8 cellular contexts compared by ENCODE assay signal in genomic region chrX:14029425-14030247, GRCh38. TPM values are rescaled to one million over a fixed set of nuclear protein-coding genes. Genes with fewer than 3 reads are reported as not detected.
DNase-seq lines count a peak whose midpoint lies in the region; ATAC-seq, FAIRE-seq and TF ChIP-seq lines count a peak whose summit lies in the region.

A gene with protein sequence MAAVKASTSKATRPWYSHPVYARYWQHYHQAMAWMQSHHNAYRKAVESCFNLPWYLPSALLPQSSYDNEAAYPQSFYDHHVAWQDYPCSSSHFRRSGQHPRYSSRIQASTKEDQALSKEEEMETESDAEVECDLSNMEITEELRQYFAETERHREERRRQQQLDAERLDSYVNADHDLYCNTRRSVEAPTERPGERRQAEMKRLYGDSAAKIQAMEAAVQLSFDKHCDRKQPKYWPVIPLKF (minus strand): TSS chrX:14029892. CDS start chrX:14021478, 8,414 bp downstream.

- no TSS peak for BruUV-seq in HepG2 (replicated peaks; lab: Mats Ljungman, UMichigan)

- under 1% methylated on average over 8 of the region's 71 CpGs for WGBS in HepG2 (ENCODE audit: low lambda C conversion rate)

- POLR2A ChIA-PET in HepG2 (lab: Yijun Ruan, JAX), result interaction anchor here (1.0 to 2.1 kb wide), 3 partner anchors 295 to 376 kb away, joined by 3 to 13 read pairs (median 4); partner anchors contain the start of genes OFD1, TCEANC and TRAPPC2

- no peak for TF ChIP-seq RAD21 in HepG2 (CRISPR knock-in tag; IDR thresholded peaks at IDR 0.05)

- TF ChIP-seq POLR2A in HepG2 (IDR thresholded peaks at IDR 0.05; ENCODE audit: insufficient read depth in 1 of 2, low read depth in 2 of 2, low read length in 2 of 2), result peak; percentile 58 to 75; a peak in 3 of 4 replicates

- no peaks in the 10 kb centered on the region for H3K79me2 ChIP-seq in HepG2 (ENCODE audit: insufficient read depth, low read length)

- no peaks in the 10 kb centered on the region for H4K20me1 ChIP-seq in HepG2 (ENCODE audit: insufficient read depth, low read length)

- H3K4me2 ChIP-seq in HepG2 (ENCODE audit: low read depth, low read length), result peak within 1 kb of the TSS; percentile 74

- intact Hi-C loops in HepG2 (cut with micrococcal nuclease; ENCODE audit: unreplicated experiment), result no loop called here

- H2AFZ ChIP-seq in HepG2 (ENCODE audit: low read length), result peak within 1 kb of the TSS; percentile 27

- peak within 1 kb of the TSS; percentile 69 for H3K27ac ChIP-seq in HepG2 (ENCODE audit: extremely low read length, insufficient read depth, low read length)

- CTCF ChIA-PET in HepG2 (lab: Yijun Ruan, JAX; ENCODE audit: low intra/inter-chr PET ratio, low total read pairs), result interaction anchor here (1.3 kb wide), 1 partner anchor 279 kb away, joined by 5 read pairs; no protein-coding TSS in a partner anchor

- TF ChIP-seq EP300 in HepG2 (IDR thresholded peaks at IDR 0.05; ENCODE audit: low read depth in 2 of 2, low read length in 2 of 2) (no peak), HepG2 (CRISPR knock-in tag; IDR thresholded peaks at IDR 0.05; ENCODE audit: borderline replicate concordance) (no peak)

- peaks cover 11% of the 10 kb centered on the region for H3K4me1 ChIP-seq in BE2C
- H3K4me1 ChIP-seq in HepG2 (ENCODE audit: insufficient read depth, low read length), result peaks cover 11% of the 10 kb centered on the region; the same call in 1 of the 2 replicates

- no peaks in the 10 kb centered on the region for H3K27me3 ChIP-seq in BE2C
- no peaks in the 10 kb centered on the region for H3K27me3 ChIP-seq in HepG2 (ENCODE audit: control insufficient read depth in 1 of 2, insufficient read depth in 2 of 2, low read length in 2 of 2)

- H3K9ac ChIP-seq in HepG2 (ENCODE audit: insufficient read depth, low read depth, low read length), result peak within 1 kb of the TSS; percentile 75

- peak; percentile 85 for ATAC-seq in HG03457 (IDR thresholded peaks at IDR 0.05; ENCODE audit: unreplicated experiment)
- peak; percentile 98 for ATAC-seq in HepG2

- in situ Hi-C loops in HepG2 (cut with HindIII; ENCODE audit: extremely low pct_ligation_motif_present, low pct_unique_long_range_greater_than_20kb), result loop anchor here (5.0 to 10.0 kb wide), 3 partner anchors 265 to 515 kb away; partner anchors contain the start of gene TCEANC

- TF ChIP-seq CTCF in BE2C (IDR thresholded peaks at IDR 0.05; ENCODE audit: low read depth, low read length) (no peak), HepG2 (CRISPR knock-in tag; IDR thresholded peaks at IDR 0.05) (peak; percentile 13; the same call in 1 of the 2 replicates)

- H3K4me3 ChIP-seq in BE2C (ENCODE audit: low read depth, low read length) (peak within 1 kb of the TSS; percentile 67), HepG2 (replicated peaks in 1 of 3; ENCODE audit: insufficient read depth in 1 of 3, low read depth in 2 of 3, low read length in 3 of 3) (peak within 1 kb of the TSS; percentile 55 to 81 (median 75))

- DNase-seq in BE2C (peak; percentile 91), GM19238 (ENCODE audit: insufficient read length, low spot score) (peak; percentile 63), NCI-H526 treated with DMSO at 0.1 percent for 48 hours (lab: John Stamatoyannopoulos, UW) (peak; percentile 87), dermis blood vessel endothelial cell (peak; percentile 80), HepG2 (ENCODE audit: low spot score) (peak; percentile 71)
- peak; percentile 65 to 71 for DNase-seq in activated CD4-positive, alpha-beta T cell treated with anti-CD3 and anti-CD28 coated beads, Interleukin-2, amount 50 U/mL, for 24 hours (ENCODE audit: low read depth in 1 of 2, low spot score in 1 of 2)
- DNase-seq in stimulated activated CD4-positive, alpha-beta T cell treated with anti-CD3 and anti-CD28 coated beads, Interleukin-4, amount 100 ng/mL, for 1 hour, result peak; percentile 82

- FAIRE-seq in HepG2 (lab: Jason Lieb, UNC), result peak; percentile 18

- H3K36me3 ChIP-seq in BE2C (no peaks in the 10 kb centered on the region), HepG2 (replicated peaks in 1 of 2; ENCODE audit: control insufficient read depth in 1 of 2, insufficient read depth in 2 of 2, low read length in 2 of 2) (no peaks in the 10 kb centered on the region)

- no peaks in the 10 kb centered on the region for H3K9me3 ChIP-seq in BE2C
- no peaks in the 10 kb centered on the region for H3K9me3 ChIP-seq in HepG2 (ENCODE audit: low read length)

TF ChIP-seq in HepG2, 621 proteins besides CTCF, POLR2A, EP300 and RAD21 (continues in another document):
- TF ChIP-seq E2F1 (CRISPR knock-in tag; IDR thresholded peaks at IDR 0.05), result no peak
- peak; percentile 52; the same call in 1 of the 2 replicates for TF ChIP-seq ARNTL (CRISPR knock-in tag; IDR thresholded peaks at IDR 0.05)
- peak; percentile 89 for TF ChIP-seq DMAP1 (CRISPR knock-in tag; IDR thresholded peaks at IDR 0.05)
- TF ChIP-seq GPBP1L1 (CRISPR knock-in tag; IDR thresholded peaks at IDR 0.05), result no peak
- no peak for TF ChIP-seq ZNF431 (CRISPR knock-in tag; IDR thresholded peaks at IDR 0.05; ENCODE audit: borderline replicate concordance, low read depth)
- TF ChIP-seq ZNF34 (CRISPR knock-in tag; IDR thresholded peaks at IDR 0.05; ENCODE audit: borderline replicate concordance), result no peak
- no peak for TF ChIP-seq ZNF121 (CRISPR knock-in tag; IDR thresholded peaks at IDR 0.05)
- peak; percentile 54; the same call in 1 of the 2 replicates for TF ChIP-seq ERF (CRISPR knock-in tag; IDR thresholded peaks at IDR 0.05)
- TF ChIP-seq ZNF282 (IDR thresholded peaks at IDR 0.05; ENCODE audit: partially characterized antibody), result no peak
- TF ChIP-seq ZBTB7A (CRISPR knock-in tag; IDR thresholded peaks at IDR 0.05), result no peak
- TF ChIP-seq ZNF543 (CRISPR knock-in tag; IDR thresholded peaks at IDR 0.05), result peak; percentile 55; the same call in 1 of the 2 replicates
- 0 out of 2 replicates have a peak, but pooled peaks have one; percentile 24 for TF ChIP-seq ZNF746 (CRISPR knock-in tag; IDR thresholded peaks at IDR 0.05)
- no peak for TF ChIP-seq ZNF501 (CRISPR knock-in tag; IDR thresholded peaks at IDR 0.05)
- no peak for TF ChIP-seq FOSL1 (CRISPR knock-in tag; IDR thresholded peaks at IDR 0.05; ENCODE audit: borderline replicate concordance)
- peak; percentile 49; the same call in 1 of the 2 replicates for TF ChIP-seq ISL2 (CRISPR knock-in tag; IDR thresholded peaks at IDR 0.05)

RNA-seq across cellular contexts. Expression of the gene that starts here (rescaled TPM):
- polyA plus RNA-seq in BE2C (2012; ENCODE audit: insufficient read depth, insufficient read length, low read depth), result 42.9 TPM
- total RNA-seq in dermis blood vessel endothelial cell (11.4 and 12.8 TPM in 2 replicates), HepG2 (2016; rRNA removed; fragmentation: Illumina TruSeq; extraction: Trizol) (9.7 and 10.5 TPM in 2 replicates)
- total RNA-seq in HepG2 (2016; cell fraction: cytosol; rRNA removed; fragmentation: Illumina TruSeq; extraction: Trizol; ENCODE audit: low read depth), result 4.4 and 4.9 TPM in 2 replicates
- total RNA-seq in HepG2 (2016; cell fraction: insoluble cytoplasmic fraction; rRNA removed; fragmentation: Illumina TruSeq; extraction: Trizol), result 10.1 and 10.6 TPM in 2 replicates
- 3.6 and 4.3 TPM in 2 replicates for total RNA-seq in HepG2 (2016; cell fraction: membrane; rRNA removed; fragmentation: Illumina TruSeq; extraction: Trizol)
- 9.3 and 9.8 TPM in 2 replicates for total RNA-seq in HepG2 (2016; cell fraction: nucleus; rRNA removed; fragmentation: Illumina TruSeq; extraction: Trizol)
- polyA plus RNA-seq in HepG2 (2011; rRNA removed), result 19.9 and 23.7 TPM in 2 replicates
- polyA plus RNA-seq in HepG2 (2011; cell fraction: cytosol; rRNA removed), result 15.6 and 18.7 TPM in 2 replicates
- polyA plus RNA-seq in HepG2 (2011; cell fraction: nucleus; rRNA removed), result 26.2 and 28.6 TPM in 2 replicates
- 7.6 and 10.5 TPM in 2 replicates for polyA plus RNA-seq in HepG2 (2012)
- 3.1 and 3.3 TPM in 2 replicates for polyA plus RNA-seq in HepG2 (2016; cell fraction: cytosol; fragmentation: Illumina TruSeq; extraction: Trizol; ENCODE audit: low read depth)
- polyA plus RNA-seq in HepG2 (2016; cell fraction: insoluble cytoplasmic fraction; fragmentation: Illumina TruSeq; extraction: Trizol; ENCODE audit: low read depth), result 13.7 and 14.2 TPM in 2 replicates
- polyA plus RNA-seq in HepG2 (2016; cell fraction: membrane; fragmentation: Illumina TruSeq; extraction: Trizol; ENCODE audit: low read depth), result 2.7 TPM in 2 replicates
- 17.3 and 18.9 TPM in 2 replicates for polyA plus RNA-seq in HepG2 (2016; cell fraction: nucleus; fragmentation: Illumina TruSeq; extraction: Trizol; ENCODE audit: insufficient read depth, low read depth)
- 15.1 and 20.5 TPM in 2 replicates for polyA minus RNA-seq in HepG2 (2011; rRNA and poly(A)+ RNA removed; ENCODE audit: low replicate concordance)
- polyA minus RNA-seq in HepG2 (2011; cell fraction: cytosol; rRNA and poly(A)+ RNA removed), result 4.9 and 6.2 TPM in 2 replicates
- polyA minus RNA-seq in HepG2 (2011; cell fraction: nucleus; rRNA and poly(A)+ RNA removed), result 14.9 and 15.2 TPM in 2 replicates

Comparison
In these comparisons a context has a peak if more than half of its experiments do, and no peak if none do; other contexts are left out.
1. Peak in every context shown above with its lines: DNase-seq, ATAC-seq, H3K4me3 ChIP-seq and H3K27ac ChIP-seq.